In genomic region chr10:109616356-109616755, GRCh38 we compare ENCODE assay signal across 19 cellular contexts.
A peak's percentile ranks its signal among the peaks of the same experiment; 100 is the strongest.
DNase-seq lines count a peak whose midpoint lies in the region; ATAC-seq and TF ChIP-seq lines count a peak whose summit lies in the region.
"Had no signal": no experiment of that assay in that cellular context is flagged by ENCODE, and none has a peak within 500 bp of the region (broad histone marks: within the 10 kb centered on the region; RNA-seq: fewer than 3 reads in every experiment).

No MANE protein-coding gene starts in this region.

- no peak overlapping the region for H3K4me3 ChIP-seq in BLaER1 treated with 17β-estradiol and CSF1 and Interleukin-3, amounts not matched to agents 10 nM and 100 nM
- H3K4me3 ChIP-seq in vagina: no peak overlapping the region
- H3K4me3 ChIP-seq: HAP-1 had no signal

- H3K36me3 ChIP-seq in BLaER1 treated with 17β-estradiol and CSF1 and Interleukin-3, amounts not matched to agents 10 nM and 100 nM: no peaks in the 10 kb centered on the region
- no peaks in the 10 kb centered on the region for H3K36me3 ChIP-seq in vagina
- H3K36me3 ChIP-seq: HAP-1 had no signal

- H3K9me3 Mint-ChIP-seq in activated T-helper 17 cell treated with anti-CD3 and anti-CD28 coated beads, Interleukin-2, amount 50 U/mL, for 72 hours: peaks cover 7% of the 10 kb centered on the region

- H3K27me3 Mint-ChIP-seq in activated T-helper 17 cell treated with anti-CD3 and anti-CD28 coated beads, Interleukin-2, amount 50 U/mL, for 72 hours: no peaks in the 10 kb centered on the region
- H3K27me3 Mint-ChIP-seq: B cell; CD4-positive, alpha-beta T cell; CD8-positive, alpha-beta memory T cell had no signal

- no peak overlapping the region for H3K27ac Mint-ChIP-seq in activated T-helper 17 cell treated with anti-CD3 and anti-CD28 coated beads, Interleukin-2, amount 50 U/mL, for 72 hours
- H3K27ac Mint-ChIP-seq: B cell; CD14-positive monocyte; CD4-positive, alpha-beta T cell; CD8-positive, alpha-beta memory T cell; HFFc6 had no signal

- no peaks in the 10 kb centered on the region for H3K27me3 ChIP-seq in BLaER1 treated with 17β-estradiol and CSF1 and Interleukin-3, amounts not matched to agents 10 nM and 100 nM
- H3K27me3 ChIP-seq in vagina: no peaks in the 10 kb centered on the region

- H3K4me1 ChIP-seq in BLaER1 treated with 17β-estradiol and CSF1 and Interleukin-3, amounts not matched to agents 10 nM and 100 nM: peaks cover 15 to 34% (median 27%) of the 10 kb centered on the region in 10 experiments
- no peaks in the 10 kb centered on the region for H3K4me1 ChIP-seq in vagina
- H3K4me1 ChIP-seq: HAP-1 had no signal

- 0 out of 22 replicates have a peak overlapping the region, but pooled peaks of 2 of the 11 experiments have one; percentile 7 to 16 for H3K9ac ChIP-seq in BLaER1 treated with 17β-estradiol and CSF1 and Interleukin-3, amounts not matched to agents 10 nM and 100 nM

- intact Hi-C loops in vagina (cut with DNase I): no loop called here

- no peak overlapping the region for H3K4me3 Mint-ChIP-seq in activated T-helper 17 cell treated with anti-CD3 and anti-CD28 coated beads, Interleukin-2, amount 50 U/mL, for 72 hours
- H3K4me3 Mint-ChIP-seq: B cell; CD14-positive monocyte; CD4-positive, alpha-beta T cell; CD8-positive, alpha-beta memory T cell; HFFc6 had no signal

- no peaks in the 10 kb centered on the region for H3K36me3 Mint-ChIP-seq in activated T-helper 17 cell treated with anti-CD3 and anti-CD28 coated beads, Interleukin-2, amount 50 U/mL, for 72 hours (ENCODE audit: low read depth)
- H3K36me3 Mint-ChIP-seq: CD14-positive monocyte; CD8-positive, alpha-beta memory T cell had no signal

- no peak for TF ChIP-seq CTCF in vagina (IDR thresholded peaks at IDR 0.05)

- no peaks in the 10 kb centered on the region for H3K4me1 Mint-ChIP-seq in activated T-helper 17 cell treated with anti-CD3 and anti-CD28 coated beads, Interleukin-2, amount 50 U/mL, for 72 hours
- H3K4me1 Mint-ChIP-seq: B cell; CD14-positive monocyte; CD8-positive, alpha-beta memory T cell had no signal

- peaks cover 0 to 17% (median 8%) of the 10 kb centered on the region in 11 experiments; a peak in 15 of 22 replicates for H3K9me3 ChIP-seq in BLaER1 treated with 17β-estradiol and CSF1 and Interleukin-3, amounts not matched to agents 10 nM and 100 nM (replicated peaks in 1 of 11)
- H3K9me3 ChIP-seq in vagina: no peaks in the 10 kb centered on the region
- H3K9me3 ChIP-seq: HAP-1 had no signal

- no peaks in the 10 kb centered on the region for H4K20me1 ChIP-seq in BLaER1 treated with 17β-estradiol and CSF1 and Interleukin-3, amounts not matched to agents 10 nM and 100 nM

- DNase-seq in LHCN-M2 (ENCODE audit: low read depth) (peak; percentile 17), T1000 (lab: John Stamatoyannopoulos, UW) (peak; percentile 6), vagina (ENCODE audit: extremely low spot score in 2 of 2) (no peak)
- DNase-seq in NK-92 treated with Interleukin-12 subunit alpha and Interleukin-12 subunit beta, amount 100 ng/mL, for 24 hours (lab: John Stamatoyannopoulos, UW): no peak
- DNase-seq: Calu3; CD4-positive, alpha-beta T cell; CD8-positive, alpha-beta memory T cell; COR-L47; DMS53; DMS79 treated with DMSO at 0.1 percent for 48 hours; GF-D8; GOT3; HFFc6 had no signal

- no peak for TF ChIP-seq POLR2A in vagina (IDR thresholded peaks at IDR 0.05)

- peak overlapping the region; percentile 37 to 78 (median 57) for H3K4me2 ChIP-seq in BLaER1 treated with 17β-estradiol and CSF1 and Interleukin-3, amounts not matched to agents 10 nM and 100 nM

- H3K27ac ChIP-seq in BLaER1 treated with 17β-estradiol and CSF1 and Interleukin-3, amounts not matched to agents 10 nM and 100 nM: peak overlapping the region in 3 of 11 experiments; percentile 25 to 57 (median 35); a peak in 5 of 22 replicates
- no peak overlapping the region for H3K27ac ChIP-seq in vagina

- no peak for ATAC-seq in activated T-helper 17 cell treated with anti-CD3 and anti-CD28 coated beads, Interleukin-2, amount 50 U/mL, for 72 hours (replicated peaks)
- ATAC-seq in HG03097 (IDR thresholded peaks at IDR 0.05; ENCODE audit: low FRiP score, unreplicated experiment): no peak

Comparison
In these comparisons a context has a peak if more than half of its experiments do, and no peak if none do; other contexts are left out.
1. DNase-seq: peak in LHCN-M2 (single experiment) and T1000 (single experiment); none in vagina (0 of 2) and NK-92 treated with Interleukin-12 subunit alpha and Interleukin-12 subunit beta, amount 100 ng/mL, for 24 hours (single experiment).